Comparison of ENCODE assay signal across 16 cellular contexts in the genomic region with DNA sequence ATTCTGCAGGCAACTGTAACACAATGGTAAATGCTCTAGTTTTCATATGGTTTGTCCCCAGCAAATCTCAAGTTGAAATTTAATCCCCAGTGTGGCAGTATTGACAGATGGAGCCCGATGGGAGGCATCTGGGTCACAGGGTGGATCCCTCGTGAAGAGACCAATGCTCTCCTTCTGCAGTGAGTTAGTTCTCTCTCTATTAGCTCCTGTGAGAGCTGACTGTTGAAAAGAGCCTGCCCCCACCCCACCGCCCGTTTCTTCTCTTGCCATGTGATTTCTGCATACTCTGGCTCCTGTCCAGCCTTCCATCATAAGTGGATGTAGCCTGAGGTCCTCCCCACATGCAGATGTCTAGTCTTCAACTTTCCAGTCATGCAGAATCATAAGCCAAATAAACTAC.
"Had no signal": no experiment of that assay in that cellular context is flagged by ENCODE, and none has a peak within 500 bp of the region (broad histone marks: within the 10 kb centered on the region; RNA-seq: fewer than 3 reads in every experiment).

No MANE protein-coding gene starts in this region.

- H3K4me3 ChIP-seq: lower lobe of right lung, spleen had no signal

- DNase-seq: activated CD4-positive, alpha-beta T cell treated with anti-CD3 and anti-CD28 coated beads, Interleukin-2, amount 10 ng/mL, durations not matched to agents 24 days and 14 days; activated CD4-positive, CD25-positive, alpha-beta regulatory T cell; activated CD8-positive, alpha-beta memory T cell treated with anti-CD3 and anti-CD28 coated beads for 24 hours; activated naive CD4-positive, alpha-beta T cell treated with Interleukin-2 at 50 U/mL for 16 hours; anterior cingulate cortex; brain microvascular endothelial cell; foreskin melanocyte; head of caudate nucleus; immature natural killer cell; lower lobe of right lung; nephron progenitor cell; spleen; stimulated activated CD4-positive, alpha-beta T cell treated with anti-CD3 and anti-CD28 coated beads, Interleukin-1b, Interleukin-23, amount 100 ng/mL, for 48 hours; stimulated activated naive CD8-positive, alpha-beta T cell treated with anti-CD3 and anti-CD28 coated beads, Interleukin-15, amount 100 ng/mL, for 72 hours; T-helper 17 cell had no signal

- ATAC-seq: lower lobe of right lung; sciatic nerve; stimulated activated naive CD8-positive, alpha-beta T cell treated with anti-CD3 and anti-CD28 coated beads, Interleukin-15, amount 100 ng/mL, for 72 hours; T-helper 17 cell had no signal
